1 cellular context compared by ENCODE assay signal in the genomic region with DNA sequence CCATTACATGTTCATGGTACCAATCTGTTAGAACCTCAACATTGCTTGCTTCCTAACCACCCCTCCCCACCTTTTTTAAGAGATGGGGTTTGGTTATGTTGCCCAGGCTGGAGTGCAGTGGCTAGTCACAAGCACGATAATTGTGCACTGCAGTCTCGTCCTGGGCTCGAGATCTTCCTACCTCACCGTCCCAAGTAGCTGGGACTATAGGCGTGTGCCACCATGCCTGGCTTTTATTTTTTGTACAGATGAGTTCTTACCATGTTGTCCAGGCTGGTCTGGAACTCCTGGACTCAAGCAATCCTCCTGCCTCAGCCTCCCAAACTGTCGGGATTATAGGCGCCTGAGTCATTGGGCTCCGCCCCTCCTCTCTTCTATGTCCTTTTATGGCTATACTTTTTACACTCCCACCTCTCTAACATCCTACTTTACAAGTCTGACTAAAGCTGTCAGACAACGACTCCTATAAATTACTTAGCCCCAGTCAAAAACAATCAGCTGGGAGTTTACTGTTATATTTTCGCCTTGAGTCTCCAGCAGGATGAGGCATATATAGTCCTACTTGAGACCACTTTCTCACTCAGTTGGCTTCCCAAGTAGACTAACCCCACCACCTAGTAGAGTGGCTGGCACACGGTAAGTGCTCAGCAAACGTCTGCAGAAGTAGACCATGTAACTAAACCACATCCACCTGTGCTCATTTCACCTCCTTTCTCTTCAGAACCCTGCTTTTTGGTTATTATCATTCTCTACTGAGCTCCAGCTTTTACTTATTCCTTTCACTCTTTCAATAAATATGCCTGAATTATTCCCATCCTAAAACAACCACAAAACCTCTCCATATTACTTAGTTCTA.
TF ChIP-seq lines count a peak whose summit lies in the region.

No MANE protein-coding gene starts in this region.

TF ChIP-seq in K562, 482 proteins besides CTCF, POLR2A, EP300 and RAD21 (continued from another document):
- peak; percentile 75 for TF ChIP-seq TFAP4 (CRISPR knock-in tag; IDR thresholded peaks at IDR 0.05; ENCODE audit: borderline replicate concordance)
TF ChIP-seq in K562: peak in this region for 90.
